ENCODE assay signal across 1 cellular context in the genomic region with DNA sequence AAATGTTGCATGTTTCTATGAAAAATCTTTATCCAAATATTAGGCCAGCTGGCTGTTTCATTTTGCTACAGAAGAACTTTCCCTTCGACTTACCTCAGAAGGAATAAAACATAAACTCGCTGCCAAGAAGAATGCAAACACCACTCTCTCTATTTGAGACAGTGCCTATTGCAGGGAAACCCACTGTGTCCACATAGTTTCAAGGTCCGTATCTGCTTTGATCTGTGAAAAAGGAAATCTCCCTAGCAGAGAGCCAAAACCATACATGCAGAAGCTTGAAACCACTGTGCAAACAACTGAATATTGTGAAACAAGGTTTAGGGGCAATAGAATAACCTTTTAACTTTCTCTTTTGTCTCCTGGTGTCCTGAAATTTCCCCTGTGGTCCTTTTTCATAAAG.
TF ChIP-seq lines count a peak whose summit lies in the region.

No MANE protein-coding gene starts in this region.

TF ChIP-seq in HepG2, 621 proteins besides CTCF, POLR2A, EP300 and RAD21 (continued from another document and continues in another):
- TF ChIP-seq, protein P1, sequence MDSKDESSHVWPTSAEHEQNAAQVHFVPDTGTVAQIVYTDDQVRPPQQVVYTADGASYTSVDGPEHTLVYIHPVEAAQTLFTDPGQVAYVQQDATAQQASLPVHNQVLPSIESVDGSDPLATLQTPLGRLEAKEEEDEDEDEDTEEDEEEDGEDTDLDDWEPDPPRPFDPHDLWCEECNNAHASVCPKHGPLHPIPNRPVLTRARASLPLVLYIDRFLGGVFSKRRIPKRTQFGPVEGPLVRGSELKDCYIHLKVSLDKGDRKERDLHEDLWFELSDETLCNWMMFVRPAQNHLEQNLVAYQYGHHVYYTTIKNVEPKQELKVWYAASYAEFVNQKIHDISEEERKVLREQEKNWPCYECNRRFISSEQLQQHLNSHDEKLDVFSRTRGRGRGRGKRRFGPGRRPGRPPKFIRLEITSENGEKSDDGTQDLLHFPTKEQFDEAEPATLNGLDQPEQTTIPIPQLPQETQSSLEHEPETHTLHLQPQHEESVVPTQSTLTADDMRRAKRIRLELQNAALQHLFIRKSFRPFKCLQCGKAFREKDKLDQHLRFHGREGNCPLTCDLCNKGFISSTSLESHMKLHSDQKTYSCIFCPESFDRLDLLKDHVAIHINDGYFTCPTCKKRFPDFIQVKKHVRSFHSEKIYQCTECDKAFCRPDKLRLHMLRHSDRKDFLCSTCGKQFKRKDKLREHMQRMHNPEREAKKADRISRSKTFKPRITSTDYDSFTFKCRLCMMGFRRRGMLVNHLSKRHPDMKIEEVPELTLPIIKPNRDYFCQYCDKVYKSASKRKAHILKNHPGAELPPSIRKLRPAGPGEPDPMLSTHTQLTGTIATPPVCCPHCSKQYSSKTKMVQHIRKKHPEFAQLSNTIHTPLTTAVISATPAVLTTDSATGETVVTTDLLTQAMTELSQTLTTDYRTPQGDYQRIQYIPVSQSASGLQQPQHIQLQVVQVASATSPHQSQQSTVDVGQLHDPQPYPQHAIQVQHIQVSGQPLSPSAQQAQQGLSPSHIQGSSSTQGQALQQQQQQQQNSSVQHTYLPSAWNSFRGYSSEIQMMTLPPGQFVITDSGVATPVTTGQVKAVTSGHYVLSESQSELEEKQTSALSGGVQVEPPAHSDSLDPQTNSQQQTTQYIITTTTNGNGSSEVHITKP (CRISPR knock-in tag; IDR thresholded peaks at IDR 0.05; ENCODE audit: low read depth): peak; percentile 61; the same call in 1 of the 2 replicates
- 0 out of 2 replicates have a peak, but pooled peaks have one; percentile 11 for TF ChIP-seq STAT5B (CRISPR knock-in tag; IDR thresholded peaks at IDR 0.05)
- peak; percentile 54; the same call in 1 of the 2 replicates for TF ChIP-seq ZNF317 (CRISPR knock-in tag; IDR thresholded peaks at IDR 0.05)
- TF ChIP-seq PITX1 (CRISPR knock-in tag; IDR thresholded peaks at IDR 0.05): peak; percentile 94
- peak; percentile 72; the same call in 1 of the 2 replicates for TF ChIP-seq CBFB (CRISPR knock-in tag; IDR thresholded peaks at IDR 0.05)
- no peak for TF ChIP-seq ZNF709 (CRISPR knock-in tag; IDR thresholded peaks at IDR 0.05)
- TF ChIP-seq NCOR1 (IDR thresholded peaks at IDR 0.05; ENCODE audit: borderline replicate concordance, low read length): peak; percentile 96; the same call in 1 of the 2 replicates
- TF ChIP-seq ZNF224 (CRISPR knock-in tag; IDR thresholded peaks at IDR 0.05): no peak
- TF ChIP-seq GATA4 (IDR thresholded peaks at IDR 0.05; ENCODE audit: borderline replicate concordance, low read depth): peak; percentile 78; the same call in 1 of the 2 replicates
- TF ChIP-seq GATAD1 (CRISPR knock-in tag; IDR thresholded peaks at IDR 0.05): peak; percentile 54; the same call in 1 of the 2 replicates
- no peak for TF ChIP-seq AGO1 (IDR thresholded peaks at IDR 0.05; ENCODE audit: low read depth, low read length, poor library complexity, severe bottlenecking)
- no peak for TF ChIP-seq ZNF776 (CRISPR knock-in tag; IDR thresholded peaks at IDR 0.05)
- no peak for TF ChIP-seq ZNF121 (CRISPR knock-in tag; IDR thresholded peaks at IDR 0.05)
- peak; percentile 85 for TF ChIP-seq SKI (IDR thresholded peaks at IDR 0.05; ENCODE audit: partially characterized antibody)
- peak; percentile 50; the same call in 1 of the 2 replicates for TF ChIP-seq ATF1 (CRISPR knock-in tag; IDR thresholded peaks at IDR 0.05)
- TF ChIP-seq, protein P2, sequence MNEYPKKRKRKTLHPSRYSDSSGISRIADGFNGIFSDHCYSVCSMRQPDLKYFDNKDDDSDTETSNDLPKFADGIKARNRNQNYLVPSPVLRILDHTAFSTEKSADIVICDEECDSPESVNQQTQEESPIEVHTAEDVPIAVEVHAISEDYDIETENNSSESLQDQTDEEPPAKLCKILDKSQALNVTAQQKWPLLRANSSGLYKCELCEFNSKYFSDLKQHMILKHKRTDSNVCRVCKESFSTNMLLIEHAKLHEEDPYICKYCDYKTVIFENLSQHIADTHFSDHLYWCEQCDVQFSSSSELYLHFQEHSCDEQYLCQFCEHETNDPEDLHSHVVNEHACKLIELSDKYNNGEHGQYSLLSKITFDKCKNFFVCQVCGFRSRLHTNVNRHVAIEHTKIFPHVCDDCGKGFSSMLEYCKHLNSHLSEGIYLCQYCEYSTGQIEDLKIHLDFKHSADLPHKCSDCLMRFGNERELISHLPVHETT (CRISPR knock-in tag; conservative IDR thresholded peaks at IDR 0.05): 0 out of 2 replicates have a peak, but pooled peaks have one; percentile 28
- peak; percentile 76 for TF ChIP-seq ASH2L (IDR thresholded peaks at IDR 0.05; ENCODE audit: insufficient read length, low read depth, low read length)
- TF ChIP-seq ZNF234 (CRISPR knock-in tag; conservative IDR thresholded peaks at IDR 0.05): no peak
- 0 out of 2 replicates have a peak, but pooled peaks have one; percentile 52 for TF ChIP-seq KAT7 (CRISPR knock-in tag; IDR thresholded peaks at IDR 0.05; ENCODE audit: borderline replicate concordance)
- no peak for TF ChIP-seq FLYWCH1 (CRISPR knock-in tag; IDR thresholded peaks at IDR 0.05)
- TF ChIP-seq ZNF773 (CRISPR knock-in tag; IDR thresholded peaks at IDR 0.05; ENCODE audit: borderline replicate concordance): no peak
- TF ChIP-seq, protein P3, sequence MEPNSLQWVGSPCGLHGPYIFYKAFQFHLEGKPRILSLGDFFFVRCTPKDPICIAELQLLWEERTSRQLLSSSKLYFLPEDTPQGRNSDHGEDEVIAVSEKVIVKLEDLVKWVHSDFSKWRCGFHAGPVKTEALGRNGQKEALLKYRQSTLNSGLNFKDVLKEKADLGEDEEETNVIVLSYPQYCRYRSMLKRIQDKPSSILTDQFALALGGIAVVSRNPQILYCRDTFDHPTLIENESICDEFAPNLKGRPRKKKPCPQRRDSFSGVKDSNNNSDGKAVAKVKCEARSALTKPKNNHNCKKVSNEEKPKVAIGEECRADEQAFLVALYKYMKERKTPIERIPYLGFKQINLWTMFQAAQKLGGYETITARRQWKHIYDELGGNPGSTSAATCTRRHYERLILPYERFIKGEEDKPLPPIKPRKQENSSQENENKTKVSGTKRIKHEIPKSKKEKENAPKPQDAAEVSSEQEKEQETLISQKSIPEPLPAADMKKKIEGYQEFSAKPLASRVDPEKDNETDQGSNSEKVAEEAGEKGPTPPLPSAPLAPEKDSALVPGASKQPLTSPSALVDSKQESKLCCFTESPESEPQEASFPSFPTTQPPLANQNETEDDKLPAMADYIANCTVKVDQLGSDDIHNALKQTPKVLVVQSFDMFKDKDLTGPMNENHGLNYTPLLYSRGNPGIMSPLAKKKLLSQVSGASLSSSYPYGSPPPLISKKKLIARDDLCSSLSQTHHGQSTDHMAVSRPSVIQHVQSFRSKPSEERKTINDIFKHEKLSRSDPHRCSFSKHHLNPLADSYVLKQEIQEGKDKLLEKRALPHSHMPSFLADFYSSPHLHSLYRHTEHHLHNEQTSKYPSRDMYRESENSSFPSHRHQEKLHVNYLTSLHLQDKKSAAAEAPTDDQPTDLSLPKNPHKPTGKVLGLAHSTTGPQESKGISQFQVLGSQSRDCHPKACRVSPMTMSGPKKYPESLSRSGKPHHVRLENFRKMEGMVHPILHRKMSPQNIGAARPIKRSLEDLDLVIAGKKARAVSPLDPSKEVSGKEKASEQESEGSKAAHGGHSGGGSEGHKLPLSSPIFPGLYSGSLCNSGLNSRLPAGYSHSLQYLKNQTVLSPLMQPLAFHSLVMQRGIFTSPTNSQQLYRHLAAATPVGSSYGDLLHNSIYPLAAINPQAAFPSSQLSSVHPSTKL (CRISPR knock-in tag; IDR thresholded peaks at IDR 0.05): peak; percentile 100
- no peak for TF ChIP-seq FOXC1 (CRISPR knock-in tag; IDR thresholded peaks at IDR 0.05; ENCODE audit: borderline replicate concordance)
- TF ChIP-seq, protein P4, sequence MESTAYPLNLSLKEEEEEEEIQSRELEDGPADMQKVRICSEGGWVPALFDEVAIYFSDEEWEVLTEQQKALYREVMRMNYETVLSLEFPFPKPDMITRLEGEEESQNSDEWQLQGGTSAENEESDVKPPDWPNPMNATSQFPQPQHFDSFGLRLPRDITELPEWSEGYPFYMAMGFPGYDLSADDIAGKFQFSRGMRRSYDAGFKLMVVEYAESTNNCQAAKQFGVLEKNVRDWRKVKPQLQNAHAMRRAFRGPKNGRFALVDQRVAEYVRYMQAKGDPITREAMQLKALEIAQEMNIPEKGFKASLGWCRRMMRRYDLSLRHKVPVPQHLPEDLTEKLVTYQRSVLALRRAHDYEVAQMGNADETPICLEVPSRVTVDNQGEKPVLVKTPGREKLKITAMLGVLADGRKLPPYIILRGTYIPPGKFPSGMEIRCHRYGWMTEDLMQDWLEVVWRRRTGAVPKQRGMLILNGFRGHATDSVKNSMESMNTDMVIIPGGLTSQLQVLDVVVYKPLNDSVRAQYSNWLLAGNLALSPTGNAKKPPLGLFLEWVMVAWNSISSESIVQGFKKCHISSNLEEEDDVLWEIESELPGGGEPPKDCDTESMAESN (CRISPR knock-in tag; conservative IDR thresholded peaks at IDR 0.05): peak; percentile 68; the same call in 1 of the 2 replicates
- peak; percentile 91 for TF ChIP-seq ZBTB7B (CRISPR knock-in tag; IDR thresholded peaks at IDR 0.05)
- peak; percentile 89 for TF ChIP-seq SAP130 (CRISPR knock-in tag; IDR thresholded peaks at IDR 0.05; ENCODE audit: low read depth)
- TF ChIP-seq YEATS2 (CRISPR knock-in tag; IDR thresholded peaks at IDR 0.05; ENCODE audit: borderline replicate concordance): peak; percentile 27; the same call in 1 of the 2 replicates
- TF ChIP-seq, protein P5, sequence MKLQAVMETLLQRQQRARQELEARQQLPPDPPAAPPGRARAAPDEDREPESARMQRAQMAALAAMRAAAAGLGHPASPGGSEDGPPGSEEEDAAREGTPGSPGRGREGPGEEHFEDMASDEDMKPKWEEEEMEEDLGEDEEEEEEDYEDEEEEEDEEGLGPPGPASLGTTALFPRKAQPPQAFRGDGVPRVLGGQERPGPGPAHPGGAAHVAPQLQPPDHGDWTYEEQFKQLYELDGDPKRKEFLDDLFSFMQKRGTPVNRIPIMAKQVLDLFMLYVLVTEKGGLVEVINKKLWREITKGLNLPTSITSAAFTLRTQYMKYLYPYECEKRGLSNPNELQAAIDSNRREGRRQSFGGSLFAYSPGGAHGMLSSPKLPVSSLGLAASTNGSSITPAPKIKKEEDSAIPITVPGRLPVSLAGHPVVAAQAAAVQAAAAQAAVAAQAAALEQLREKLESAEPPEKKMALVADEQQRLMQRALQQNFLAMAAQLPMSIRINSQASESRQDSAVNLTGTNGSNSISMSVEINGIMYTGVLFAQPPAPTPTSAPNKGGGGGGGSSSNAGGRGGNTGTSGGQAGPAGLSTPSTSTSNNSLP (IDR thresholded peaks at IDR 0.05; ENCODE audit: low read depth, low read length): peak; percentile 89
- peak; percentile 42; the same call in 1 of the 2 replicates for TF ChIP-seq RORA (CRISPR knock-in tag; IDR thresholded peaks at IDR 0.05)
- TF ChIP-seq, protein P6, sequence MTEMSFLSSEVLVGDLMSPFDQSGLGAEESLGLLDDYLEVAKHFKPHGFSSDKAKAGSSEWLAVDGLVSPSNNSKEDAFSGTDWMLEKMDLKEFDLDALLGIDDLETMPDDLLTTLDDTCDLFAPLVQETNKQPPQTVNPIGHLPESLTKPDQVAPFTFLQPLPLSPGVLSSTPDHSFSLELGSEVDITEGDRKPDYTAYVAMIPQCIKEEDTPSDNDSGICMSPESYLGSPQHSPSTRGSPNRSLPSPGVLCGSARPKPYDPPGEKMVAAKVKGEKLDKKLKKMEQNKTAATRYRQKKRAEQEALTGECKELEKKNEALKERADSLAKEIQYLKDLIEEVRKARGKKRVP (CRISPR knock-in tag; IDR thresholded peaks at IDR 0.05): peak in 1 of 2 experiments; percentile 77; a peak in 2 of 4 replicates
- TF ChIP-seq RARA (CRISPR knock-in tag; IDR thresholded peaks at IDR 0.05): peak; percentile 93
- TF ChIP-seq, protein P7, sequence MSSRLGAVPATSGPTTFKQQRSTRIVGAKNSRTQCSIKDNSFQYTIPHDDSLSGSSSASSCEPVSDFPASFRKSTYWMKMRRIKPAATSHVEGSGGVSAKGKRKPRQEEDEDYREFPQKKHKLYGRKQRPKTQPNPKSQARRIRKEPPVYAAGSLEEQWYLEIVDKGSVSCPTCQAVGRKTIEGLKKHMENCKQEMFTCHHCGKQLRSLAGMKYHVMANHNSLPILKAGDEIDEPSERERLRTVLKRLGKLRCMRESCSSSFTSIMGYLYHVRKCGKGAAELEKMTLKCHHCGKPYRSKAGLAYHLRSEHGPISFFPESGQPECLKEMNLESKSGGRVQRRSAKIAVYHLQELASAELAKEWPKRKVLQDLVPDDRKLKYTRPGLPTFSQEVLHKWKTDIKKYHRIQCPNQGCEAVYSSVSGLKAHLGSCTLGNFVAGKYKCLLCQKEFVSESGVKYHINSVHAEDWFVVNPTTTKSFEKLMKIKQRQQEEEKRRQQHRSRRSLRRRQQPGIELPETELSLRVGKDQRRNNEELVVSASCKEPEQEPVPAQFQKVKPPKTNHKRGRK (CRISPR knock-in tag; IDR thresholded peaks at IDR 0.05): no peak
- TF ChIP-seq, protein P8, sequence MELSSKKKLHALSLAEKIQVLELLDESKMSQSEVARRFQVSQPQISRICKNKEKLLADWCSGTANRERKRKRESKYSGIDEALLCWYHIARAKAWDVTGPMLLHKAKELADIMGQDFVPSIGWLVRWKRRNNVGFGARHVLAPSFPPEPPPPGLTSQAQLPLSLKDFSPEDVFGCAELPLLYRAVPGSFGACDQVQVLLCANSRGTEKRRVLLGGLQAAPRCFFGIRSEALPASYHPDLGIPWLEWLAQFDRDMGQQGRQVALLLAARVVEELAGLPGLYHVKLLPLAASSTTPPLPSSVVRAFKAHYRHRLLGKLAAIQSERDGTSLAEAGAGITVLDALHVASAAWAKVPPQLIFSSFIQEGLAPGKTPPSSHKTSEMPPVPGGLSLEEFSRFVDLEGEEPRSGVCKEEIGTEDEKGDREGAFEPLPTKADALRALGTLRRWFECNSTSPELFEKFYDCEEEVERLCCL (CRISPR knock-in tag; IDR thresholded peaks at IDR 0.05; ENCODE audit: borderline replicate concordance): no peak
- TF ChIP-seq, protein P9, sequence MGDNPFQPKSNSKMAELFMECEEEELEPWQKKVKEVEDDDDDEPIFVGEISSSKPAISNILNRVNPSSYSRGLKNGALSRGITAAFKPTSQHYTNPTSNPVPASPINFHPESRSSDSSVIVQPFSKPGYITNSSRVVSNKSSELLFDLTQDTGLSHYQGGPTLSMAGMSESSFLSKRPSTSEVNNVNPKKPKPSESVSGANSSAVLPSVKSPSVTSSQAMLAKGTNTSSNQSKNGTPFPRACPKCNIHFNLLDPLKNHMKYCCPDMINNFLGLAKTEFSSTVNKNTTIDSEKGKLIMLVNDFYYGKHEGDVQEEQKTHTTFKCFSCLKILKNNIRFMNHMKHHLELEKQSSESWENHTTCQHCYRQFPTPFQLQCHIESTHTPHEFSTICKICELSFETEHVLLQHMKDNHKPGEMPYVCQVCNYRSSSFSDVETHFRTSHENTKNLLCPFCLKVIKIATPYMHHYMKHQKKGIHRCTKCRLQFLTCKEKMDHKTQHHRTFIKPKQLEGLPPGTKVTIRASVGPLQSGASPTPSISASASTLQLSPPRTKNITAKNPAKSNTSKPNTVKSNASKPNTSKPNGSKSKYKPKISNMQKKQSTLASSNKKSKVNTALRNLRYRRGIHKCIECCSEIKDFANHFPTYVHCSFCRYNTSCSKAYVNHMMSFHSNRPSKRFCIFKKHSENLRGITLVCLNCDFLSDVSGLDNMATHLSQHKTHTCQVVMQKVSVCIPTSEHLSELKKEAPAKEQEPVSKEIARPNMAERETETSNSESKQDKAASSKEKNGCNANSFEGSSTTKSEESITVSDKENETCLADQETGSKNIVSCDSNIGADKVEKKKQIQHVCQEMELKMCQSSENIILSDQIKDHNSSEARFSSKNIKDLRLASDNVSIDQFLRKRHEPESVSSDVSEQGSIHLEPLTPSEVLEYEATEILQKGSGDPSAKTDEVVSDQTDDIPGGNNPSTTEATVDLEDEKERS (CRISPR knock-in tag; IDR thresholded peaks at IDR 0.05): peak; percentile 83; the same call in 1 of the 2 replicates
- peak; percentile 19 for TF ChIP-seq MED8 (CRISPR knock-in tag; IDR thresholded peaks at IDR 0.05; ENCODE audit: insufficient replicate concordance)
- peak; percentile 99 for TF ChIP-seq HMG20A (CRISPR knock-in tag; IDR thresholded peaks at IDR 0.05; ENCODE audit: borderline replicate concordance)
- peak; percentile 57 for TF ChIP-seq ZEB1 (IDR thresholded peaks at IDR 0.05; ENCODE audit: insufficient replicate concordance, low read depth)
- TF ChIP-seq ZIK1 (CRISPR knock-in tag; IDR thresholded peaks at IDR 0.05; ENCODE audit: borderline replicate concordance, low read depth): no peak
